In the genomic region with DNA sequence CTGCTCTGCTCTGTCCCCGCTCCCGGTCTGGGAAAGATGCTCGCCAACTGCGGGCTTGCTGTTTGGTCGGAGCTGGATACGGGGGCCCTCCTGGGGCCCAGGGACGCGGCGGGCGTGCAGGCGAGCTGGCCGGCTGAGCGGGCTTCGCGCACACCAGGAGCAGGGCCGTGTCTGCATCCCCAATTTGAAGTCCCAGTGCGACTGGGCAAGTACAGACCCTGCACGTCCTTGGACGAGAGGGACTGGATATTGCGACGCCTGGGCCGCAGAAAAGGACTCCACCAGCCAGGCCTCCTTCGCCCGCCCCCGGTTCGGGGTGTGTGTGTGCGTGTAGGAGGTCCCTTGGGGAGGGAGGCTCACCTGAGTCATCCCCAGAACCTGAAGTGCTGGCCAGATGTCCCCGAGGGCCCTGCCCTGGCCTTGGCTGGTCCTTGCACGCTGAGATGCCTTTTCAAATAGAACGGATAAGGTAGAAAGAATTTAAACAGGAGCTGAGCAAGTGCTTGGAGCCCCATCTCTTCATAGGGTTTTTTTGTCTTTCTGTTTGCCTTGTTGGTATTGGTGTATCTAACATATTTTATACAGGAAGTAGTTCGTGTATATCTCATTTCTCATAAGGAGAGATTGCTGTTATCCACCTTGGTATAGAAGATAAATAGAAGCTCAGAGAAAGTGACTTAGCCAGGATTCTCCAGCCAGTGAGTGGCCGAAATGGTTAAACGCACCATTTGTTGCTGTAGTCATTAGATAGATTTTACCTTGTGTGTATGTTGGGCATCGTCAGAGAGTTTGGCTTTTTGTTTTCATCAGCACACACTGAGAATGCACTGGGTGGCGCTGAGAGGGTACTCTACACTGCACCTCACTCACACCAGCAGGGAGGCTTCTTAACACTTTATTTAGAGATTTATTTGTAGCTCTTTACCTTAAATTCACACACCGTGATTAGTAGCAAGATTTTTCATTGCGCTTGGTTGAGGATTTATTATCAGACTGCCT, we compare ENCODE assay signal across 8 cellular contexts. TPM values are rescaled to one million over a fixed set of nuclear protein-coding genes. Genes with fewer than 3 reads are reported as not detected.
DNase-seq lines count a peak whose midpoint lies in the region; ATAC-seq, FAIRE-seq and TF ChIP-seq lines count a peak whose summit lies in the region.

No MANE protein-coding gene starts in this region.

- ATAC-seq in GM18508 (IDR thresholded peaks at IDR 0.05; ENCODE audit: insufficient read depth, unreplicated experiment) (peak; percentile 2), HG02973 (IDR thresholded peaks at IDR 0.05; ENCODE audit: unreplicated experiment) (peak; percentile 47)

- peaks cover 22 to 29% of the 10 kb centered on the region in 2 donors for H3K4me1 ChIP-seq in kidney (ENCODE audit: control insufficient read depth in 1 of 2, insufficient read depth in 1 of 2, low read depth in 1 of 2, low read length in 2 of 2)

- H3K27ac ChIP-seq in kidney (ENCODE audit: low read depth in 2 of 2, low read length in 2 of 2), result peak overlapping the region; percentile 88 to 93

- peak overlapping the region; percentile 76 for H3K4me3 ChIP-seq in astrocyte of the cerebellum (ENCODE audit: low read depth, low read length)
- H3K4me3 ChIP-seq in kidney (ENCODE audit: low read length in 2 of 2), result peak overlapping the region; percentile 77

- peak; percentile 15 for TF ChIP-seq CTCF in AG09319 (IDR thresholded peaks at IDR 0.05; ENCODE audit: low read depth, low read length)
- peak; percentile 15 for TF ChIP-seq CTCF in astrocyte of the cerebellum (IDR thresholded peaks at IDR 0.05; ENCODE audit: low read depth, low read length, missing control alignments)
- no peak for TF ChIP-seq CTCF in kidney (IDR thresholded peaks at IDR 0.05; ENCODE audit: borderline replicate concordance, extremely low read depth, insufficient read depth)

- H3K9me3 ChIP-seq in kidney (ENCODE audit: control insufficient read depth in 1 of 2, low read length in 2 of 2), result no peaks in the 10 kb centered on the region

- FAIRE-seq in RCC 7860 (lab: Jason Lieb, UNC), result no peak
- no peak for FAIRE-seq in kidney (lab: Jason Lieb, UNC)

- in situ Hi-C loops in astrocyte of the cerebellum (cut with HindIII; ENCODE audit: low sequenced_read_pairs), result loop anchor here (25.0 kb wide), 1 partner anchor 196 kb away; no protein-coding TSS in a partner anchor

- no peaks in the 10 kb centered on the region for H3K36me3 ChIP-seq in kidney (ENCODE audit: control insufficient read depth in 1 of 2, insufficient read depth in 2 of 2, low read length in 2 of 2)

- intact Hi-C loops in kidney (cut with DNase I), result no loop called here

- DNase-seq in AG09319 (ENCODE audit: extremely low read depth, low read depth) (peak; percentile 34), RCC 7860 (ENCODE audit: low spot score) (peak; percentile 18), astrocyte of the cerebellum (ENCODE audit: low read depth) (no peak), kidney (peak; percentile 81), NCI-H446 (lab: John Stamatoyannopoulos, UW) (no peak)
- DNase-seq in stimulated activated CD4-positive, alpha-beta T cell treated with anti-CD3 and anti-CD28 coated beads, Interleukin-4, amount 100 ng/mL, for 4 hours, result peak; percentile 27 to 54

- H3K9ac ChIP-seq in kidney (ENCODE audit: low read length in 2 of 2), result peak overlapping the region; percentile 83 to 86

RNA-seq across cellular contexts. Expression of a gene that starts 1.1 kb away (rescaled TPM):
- total RNA-seq in kidney, result 37.9 TPM
- 52.7 TPM for polyA plus RNA-seq in kidney (ENCODE audit: insufficient read depth, low read depth, low replicate concordance)

RNA-seq across cellular contexts. Expression of a gene that starts 54.9 kb away (rescaled TPM):
- 33.6 TPM for total RNA-seq in kidney
- 47.7 TPM for polyA plus RNA-seq in kidney (ENCODE audit: insufficient read depth, low read depth, low replicate concordance)

Comparison
In these comparisons a context has a peak if more than half of its experiments do, and no peak if none do; other contexts are left out.
1. DNase-seq: peak in AG09319 (single experiment), RCC 7860 (single experiment), kidney (single experiment) and stimulated activated CD4-positive, alpha-beta T cell treated with anti-CD3 and anti-CD28 coated beads, Interleukin-4, amount 100 ng/mL, for 4 hours (2 of 2); none in astrocyte of the cerebellum (single experiment) and NCI-H446 (0 of 2).